Comparison of ENCODE assay signal across 13 cellular contexts in the genomic region with DNA sequence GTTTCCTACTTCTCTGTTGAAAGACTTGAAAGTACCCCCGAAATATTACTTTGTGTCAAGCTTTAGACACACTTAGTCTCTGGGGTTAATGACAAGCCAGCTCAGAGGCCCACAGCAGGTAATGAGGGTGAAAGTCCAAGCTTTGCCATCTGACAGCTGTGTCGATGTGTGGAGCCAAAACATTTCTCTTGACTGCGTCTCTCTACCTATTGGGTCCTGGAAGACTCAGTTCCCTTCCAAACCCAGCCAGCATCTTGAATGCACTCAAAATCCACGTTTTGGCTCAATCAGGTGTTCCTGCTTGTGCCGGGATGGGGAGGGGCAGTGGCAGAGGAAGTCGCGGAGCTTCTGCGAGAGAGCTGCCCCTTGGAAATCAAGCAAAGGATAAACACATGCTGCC. TPM values are rescaled to one million over a fixed set of nuclear protein-coding genes. Genes with fewer than 3 reads are reported as not detected.
DNase-seq lines count a peak whose midpoint lies in the region; ATAC-seq and TF ChIP-seq lines count a peak whose summit lies in the region.
"Had no signal": no experiment of that assay in that cellular context is flagged by ENCODE, and none has a peak within 500 bp of the region (broad histone marks: within the 10 kb centered on the region; RNA-seq: fewer than 3 reads in every experiment).

No MANE protein-coding gene starts in this region.

- no peaks in the 10 kb centered on the region for H3K9me3 ChIP-seq in Caco-2
- H3K9me3 ChIP-seq: tibial nerve had no signal

- H3K27me3 ChIP-seq in Caco-2 (replicated peaks; ENCODE audit: control insufficient read depth, insufficient read depth, low read length) = no peaks in the 10 kb centered on the region
- H3K27me3 ChIP-seq in H7 (ENCODE audit: control insufficient read depth, insufficient read depth, low read length) = peaks cover 61% of the 10 kb centered on the region

- H3K4me1 Mint-ChIP-seq in Caco-2 (ENCODE audit: low read depth, unreplicated experiment) (peaks cover 31% of the 10 kb centered on the region), nephron (peaks cover 24% of the 10 kb centered on the region)
- H3K4me1 Mint-ChIP-seq in central memory CD8-positive, alpha-beta T cell = peaks cover 35% of the 10 kb centered on the region

- H3K4me1 ChIP-seq in Caco-2 = peaks cover 42% of the 10 kb centered on the region
- H3K4me1 ChIP-seq: parathyroid adenoma had no signal

- intact Hi-C loops in Caco-2 (cut with micrococcal nuclease; ENCODE audit: unreplicated experiment) = loop anchor here (2.0 kb wide), 2 partner anchors 43 to 283 kb away; no protein-coding TSS in a partner anchor

- H3K27me3 Mint-ChIP-seq in Caco-2 (ENCODE audit: insufficient read depth, unreplicated experiment) = no peaks in the 10 kb centered on the region
- H3K27me3 Mint-ChIP-seq in central memory CD8-positive, alpha-beta T cell = no peaks in the 10 kb centered on the region
- H3K27me3 Mint-ChIP-seq in nephron (ENCODE audit: low read depth) = peaks cover 60% of the 10 kb centered on the region

- H3K9me3 Mint-ChIP-seq in Caco-2 (ENCODE audit: unreplicated experiment) (no peaks in the 10 kb centered on the region), nephron (no peaks in the 10 kb centered on the region)
- no peaks in the 10 kb centered on the region for H3K9me3 Mint-ChIP-seq in central memory CD8-positive, alpha-beta T cell
- H3K9me3 Mint-ChIP-seq: H9 had no signal

- H3K36me3 Mint-ChIP-seq in Caco-2 (ENCODE audit: insufficient read depth, unreplicated experiment) = peaks cover 19% of the 10 kb centered on the region
- peaks cover 7% of the 10 kb centered on the region for H3K36me3 Mint-ChIP-seq in central memory CD8-positive, alpha-beta T cell (ENCODE audit: insufficient read depth)
- H3K36me3 Mint-ChIP-seq in nephron (ENCODE audit: low read depth) = no peaks in the 10 kb centered on the region

- H3K4me3 ChIP-seq in Caco-2 (ENCODE audit: low read depth, low read length) = peak overlapping the region; percentile 82
- no peak overlapping the region for H3K4me3 ChIP-seq in H7 (ENCODE audit: insufficient read depth, low read depth, low read length)
- H3K4me3 ChIP-seq: tibial nerve had no signal

- H3K4me3 Mint-ChIP-seq in Caco-2 (ENCODE audit: unreplicated experiment) = peak overlapping the region; percentile 88
- peak overlapping the region; percentile 94 for H3K4me3 Mint-ChIP-seq in central memory CD8-positive, alpha-beta T cell
- H3K4me3 Mint-ChIP-seq in nephron = peak overlapping the region; percentile 86 to 91 (median 89)

- TF ChIP-seq CTCF in Caco-2 (IDR thresholded peaks at IDR 0.05; ENCODE audit: insufficient read depth in 1 of 2, low read depth in 1 of 2, low read length in 1 of 2, severe bottlenecking in 1 of 2, unreplicated experiment in 1 of 2) = no peak
- TF ChIP-seq CTCF in nephron (IDR thresholded peaks at IDR 0.05; ENCODE audit: unreplicated experiment in 3 of 3) = no peak

- BruUV-seq in Caco-2 (replicated peaks; lab: Mats Ljungman, UMichigan) = no TSS peak

- CTCF ChIA-PET in Caco-2 (lab: Charles Lee) = interaction anchor here (0.6 to 1.8 kb wide), 5 partner anchors 22 to 44 kb away, joined by 3 to 7 read pairs (median 3); no protein-coding TSS in a partner anchor

- POLR2A ChIA-PET in Caco-2 (lab: Charles Lee) = interaction anchor here (1.4 to 2.6 kb wide), 2 partner anchors 21 to 32 kb away, joined by 4 to 12 read pairs; no protein-coding TSS in a partner anchor

- DNase-seq in Caco-2 (peak; percentile 61 to 71), H7 (peak; percentile 32), NOMO-1 treated with dmso at 0.1 percent for 144 hours (lab: John Stamatoyannopoulos, UW; ENCODE audit: unreplicated experiment) (no peak), activated gamma-delta T cell treated with Interleukin-2 at 50 U/mL for 16 hours (no peak)
- no peak for DNase-seq in central memory CD8-positive, alpha-beta T cell (ENCODE audit: low spot score in 2 of 2)
- DNase-seq: H9; NK-92 treated with Interleukin-12 subunit alpha and Interleukin-12 subunit beta, amount 100 ng/mL, for 24 hours; T-helper 9 cell had no signal

- no peak for ATAC-seq in central memory CD8-positive, alpha-beta T cell (replicated peaks; ENCODE audit: extremely low read depth, poor library complexity, severe bottlenecking)
- ATAC-seq in HG03457 (IDR thresholded peaks at IDR 0.05; ENCODE audit: unreplicated experiment) (no peak), HG03342 (IDR thresholded peaks at IDR 0.05; ENCODE audit: unreplicated experiment) (no peak)

- no peaks in the 10 kb centered on the region for H3K36me3 ChIP-seq in Caco-2 (ENCODE audit: control insufficient read depth, insufficient read depth, low read length)
- H3K36me3 ChIP-seq in H7 (replicated peaks; ENCODE audit: control insufficient read depth, insufficient read depth, low read length) = no peaks in the 10 kb centered on the region
- H3K36me3 ChIP-seq: tibial nerve had no signal

- H3K27ac Mint-ChIP-seq in Caco-2 (ENCODE audit: unreplicated experiment) (peak overlapping the region; percentile 46), nephron (peak overlapping the region; percentile 47 to 72 (median 63))
- H3K27ac Mint-ChIP-seq in central memory CD8-positive, alpha-beta T cell (ENCODE audit: low read depth) = no peak overlapping the region
- H3K27ac Mint-ChIP-seq: H9 had no signal

RNA-seq across cellular contexts. Expression of gene PLXNC1, which starts 3.2 kb away (rescaled TPM):
- 41.3 and 47.7 TPM in 2 replicates for total RNA-seq in Caco-2 (2022)
- 0.67 and 1.2 TPM in 2 replicates for total RNA-seq in H7 (2014; rRNA removed; shearing (Covaris generic))

Comparison
In these comparisons a context has a peak if more than half of its experiments do, and no peak if none do; other contexts are left out.
1. DNase-seq: peak in Caco-2 (2 of 2) and H7 (single experiment); none in central memory CD8-positive, alpha-beta T cell (0 of 2), NOMO-1 treated with dmso at 0.1 percent for 144 hours (single experiment) and activated gamma-delta T cell treated with Interleukin-2 at 50 U/mL for 16 hours (single experiment).
2. RNA of gene PLXNC1, which starts 3.2 kb away (total RNA-seq): 41.3 to 47.7 TPM in Caco-2; 0.67 to 1.2 TPM in H7; every median in the first group is over 10 times any median in the second.
3. Peak in every context shown above with its lines, with median percentiles within 50 percentile points of each other: H3K4me3 Mint-ChIP-seq.